Comparison of ENCODE assay signal across 16 cellular contexts in the genomic region with DNA sequence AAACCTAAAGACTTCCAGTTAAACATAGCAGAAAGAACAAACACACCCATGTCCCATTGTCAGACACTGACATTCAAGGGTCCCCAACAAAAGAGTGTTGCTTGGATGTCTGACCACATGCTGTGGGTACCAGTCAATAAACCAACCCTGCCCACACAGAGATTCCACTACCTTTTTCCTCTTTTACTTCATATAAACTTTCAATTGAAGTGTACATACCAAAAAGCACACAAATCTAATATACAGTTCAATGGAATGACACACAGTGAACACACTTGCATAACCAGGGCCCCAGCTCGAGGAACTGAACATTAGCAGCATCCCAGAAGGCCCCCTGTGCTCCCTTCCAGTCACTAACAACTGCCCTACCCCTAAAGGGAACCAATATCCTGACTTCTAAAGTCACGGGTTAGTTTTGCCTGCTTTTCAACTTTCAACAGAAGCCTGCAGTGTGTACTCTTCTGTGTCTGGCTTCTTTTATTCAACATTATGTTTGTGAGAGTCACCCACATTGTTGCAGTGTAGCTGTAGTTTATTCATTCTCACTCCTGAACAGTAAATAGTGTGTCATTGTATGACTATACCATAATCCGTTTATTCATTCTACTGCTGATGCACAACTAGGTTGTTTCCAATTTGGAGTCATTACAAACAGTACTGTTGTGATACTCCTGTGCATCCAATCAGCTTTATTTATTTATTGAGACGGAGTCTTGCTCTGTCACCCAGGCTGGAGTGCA. TPM values are rescaled to one million over a fixed set of nuclear protein-coding genes. Genes with fewer than 3 reads are reported as not detected.
DNase-seq lines count a peak whose midpoint lies in the region; ATAC-seq and TF ChIP-seq lines count a peak whose summit lies in the region.
"Had no signal": no experiment of that assay in that cellular context is flagged by ENCODE, and none has a peak within 500 bp of the region (broad histone marks: within the 10 kb centered on the region; RNA-seq: fewer than 3 reads in every experiment).

No MANE protein-coding gene starts in this region.

- no peak overlapping the region for H3K4me3 ChIP-seq in fibroblast of mammary gland (ENCODE audit: control insufficient read depth, low read depth, low read length)
- H3K4me3 ChIP-seq: adrenal gland, transverse colon had no signal

- H3K9me3 Mint-ChIP-seq in activated T-cell treated with anti-CD3 and anti-CD28 coated beads, Interleukin-2, amount 50 U/mL, for 24 hours: no peaks in the 10 kb centered on the region
- no peaks in the 10 kb centered on the region for H3K9me3 Mint-ChIP-seq in stimulated activated naive CD8-positive, alpha-beta T cell treated with anti-CD3 and anti-CD28 coated beads, Interleukin-15, amount 100 ng/mL, for 72 hours
- H3K9me3 Mint-ChIP-seq: T-helper 2 cell treated with Interferon-gamma antibody and Interleukin-4, amounts not matched to agents 5 μg/mL and 100 μg/mL, for 36 hours had no signal

- no peaks in the 10 kb centered on the region for H3K27me3 Mint-ChIP-seq in activated T-cell treated with anti-CD3 and anti-CD28 coated beads, Interleukin-2, amount 50 U/mL, for 24 hours
- H3K27me3 Mint-ChIP-seq in T-helper 17 cell: no peaks in the 10 kb centered on the region
- no peaks in the 10 kb centered on the region for H3K27me3 Mint-ChIP-seq in stimulated activated naive CD8-positive, alpha-beta T cell treated with anti-CD3 and anti-CD28 coated beads, Interleukin-15, amount 100 ng/mL, for 72 hours

- H3K36me3 Mint-ChIP-seq in activated T-cell treated with anti-CD3 and anti-CD28 coated beads, Interleukin-2, amount 50 U/mL, for 24 hours (ENCODE audit: low read depth): peaks cover 33% of the 10 kb centered on the region
- peaks cover 2% of the 10 kb centered on the region for H3K36me3 Mint-ChIP-seq in T-helper 17 cell (ENCODE audit: low read depth)

- no peak overlapping the region for H3K4me3 Mint-ChIP-seq in activated T-cell treated with anti-CD3 and anti-CD28 coated beads, Interleukin-2, amount 50 U/mL, for 24 hours
- no peak overlapping the region for H3K4me3 Mint-ChIP-seq in T-helper 17 cell
- H3K4me3 Mint-ChIP-seq in stimulated activated naive CD8-positive, alpha-beta T cell treated with anti-CD3 and anti-CD28 coated beads, Interleukin-15, amount 100 ng/mL, for 72 hours: no peak overlapping the region
- H3K4me3 Mint-ChIP-seq: T-helper 2 cell treated with Interferon-gamma antibody and Interleukin-4, amounts not matched to agents 5 μg/mL and 100 μg/mL, for 36 hours had no signal

- no peaks in the 10 kb centered on the region for H3K9me3 ChIP-seq in T-helper 17 cell (ENCODE audit: control insufficient read depth, low read length, poor library complexity, severe bottlenecking)
- H3K9me3 ChIP-seq: adrenal gland, transverse colon had no signal

- no peak for DNase-seq in activated T-cell treated with anti-CD3 and anti-CD28 coated beads, Interleukin-2, amount 50 U/mL, for 24 hours
- no peak for DNase-seq in activated T-cell treated with anti-CD3 and anti-CD28 coated beads, Interleukin-2, amount 50 U/mL, for 1 hour
- no peak for DNase-seq in T-helper 17 cell
- peak; percentile 53 for DNase-seq in fibroblast of mammary gland (ENCODE audit: low read depth)
- no peak for DNase-seq in stimulated activated naive CD8-positive, alpha-beta T cell treated with anti-CD3 and anti-CD28 coated beads, Interleukin-15, amount 100 ng/mL, for 72 hours
- DNase-seq in left lobe of liver (ENCODE audit: low spot score): no peak
- DNase-seq in HuH-7 (ENCODE audit: low spot score): no peak
- DNase-seq in activated CD8-positive, alpha-beta memory T cell treated with anti-CD3 and anti-CD28 coated beads, Interleukin-2, amount 50 U/mL, for 48 hours: no peak
- DNase-seq: adrenal gland; central memory CD4-positive, alpha-beta T cell; DMS 273 treated with DMSO at 0.1 percent for 48 hours; GF-D8; kidney glomerular epithelial cell; NCI-H2171; transverse colon had no signal

- no peak for TF ChIP-seq CTCF in fibroblast of mammary gland (conservative IDR thresholded peaks at IDR 0.05; ENCODE audit: control insufficient read depth, insufficient read depth, low read depth, low read length)

- peak overlapping the region; percentile 70 for H3K27ac Mint-ChIP-seq in activated T-cell treated with anti-CD3 and anti-CD28 coated beads, Interleukin-2, amount 50 U/mL, for 24 hours
- peak overlapping the region; percentile 67 for H3K27ac Mint-ChIP-seq in T-helper 17 cell
- H3K27ac Mint-ChIP-seq in stimulated activated naive CD8-positive, alpha-beta T cell treated with anti-CD3 and anti-CD28 coated beads, Interleukin-15, amount 100 ng/mL, for 72 hours: no peak overlapping the region
- H3K27ac Mint-ChIP-seq: T-helper 2 cell treated with Interferon-gamma antibody and Interleukin-4, amounts not matched to agents 5 μg/mL and 100 μg/mL, for 36 hours had no signal

- no peak for ATAC-seq in T-helper 17 cell
- ATAC-seq in stimulated activated naive CD8-positive, alpha-beta T cell treated with anti-CD3 and anti-CD28 coated beads, Interleukin-15, amount 100 ng/mL, for 72 hours: peak; percentile 54
- no peak for ATAC-seq in left lobe of liver

- H3K4me1 Mint-ChIP-seq in activated T-cell treated with anti-CD3 and anti-CD28 coated beads, Interleukin-2, amount 50 U/mL, for 24 hours (ENCODE audit: low read depth): peaks cover 33% of the 10 kb centered on the region
- H3K4me1 Mint-ChIP-seq in T-helper 17 cell: peaks cover 16% of the 10 kb centered on the region
- H3K4me1 Mint-ChIP-seq in stimulated activated naive CD8-positive, alpha-beta T cell treated with anti-CD3 and anti-CD28 coated beads, Interleukin-15, amount 100 ng/mL, for 72 hours: peaks cover 26% of the 10 kb centered on the region

RNA-seq across cellular contexts. Expression of a gene that starts 18.0 kb away (rescaled TPM):
- total RNA-seq in T-helper 17 cell: 10 to 100 TPM; 33.6 to 34.7 TPM
- 27.7 TPM for total RNA-seq in left lobe of liver

RNA-seq across cellular contexts. Expression of a gene that starts 49.1 kb away (rescaled TPM):
- 10 to 100 TPM; 39.7 to 46.5 TPM for total RNA-seq in T-helper 17 cell
- 10.5 TPM for total RNA-seq in left lobe of liver

Comparison
In these comparisons a context has a peak if more than half of its experiments do, and no peak if none do; other contexts are left out.
1. H3K27ac Mint-ChIP-seq: peak in activated T-cell treated with anti-CD3 and anti-CD28 coated beads, Interleukin-2, amount 50 U/mL, for 24 hours (single experiment) and T-helper 17 cell (single experiment); none in stimulated activated naive CD8-positive, alpha-beta T cell treated with anti-CD3 and anti-CD28 coated beads, Interleukin-15, amount 100 ng/mL, for 72 hours (0 of 2).